ENCODE assay signal across 8 cellular contexts in the genomic region with DNA sequence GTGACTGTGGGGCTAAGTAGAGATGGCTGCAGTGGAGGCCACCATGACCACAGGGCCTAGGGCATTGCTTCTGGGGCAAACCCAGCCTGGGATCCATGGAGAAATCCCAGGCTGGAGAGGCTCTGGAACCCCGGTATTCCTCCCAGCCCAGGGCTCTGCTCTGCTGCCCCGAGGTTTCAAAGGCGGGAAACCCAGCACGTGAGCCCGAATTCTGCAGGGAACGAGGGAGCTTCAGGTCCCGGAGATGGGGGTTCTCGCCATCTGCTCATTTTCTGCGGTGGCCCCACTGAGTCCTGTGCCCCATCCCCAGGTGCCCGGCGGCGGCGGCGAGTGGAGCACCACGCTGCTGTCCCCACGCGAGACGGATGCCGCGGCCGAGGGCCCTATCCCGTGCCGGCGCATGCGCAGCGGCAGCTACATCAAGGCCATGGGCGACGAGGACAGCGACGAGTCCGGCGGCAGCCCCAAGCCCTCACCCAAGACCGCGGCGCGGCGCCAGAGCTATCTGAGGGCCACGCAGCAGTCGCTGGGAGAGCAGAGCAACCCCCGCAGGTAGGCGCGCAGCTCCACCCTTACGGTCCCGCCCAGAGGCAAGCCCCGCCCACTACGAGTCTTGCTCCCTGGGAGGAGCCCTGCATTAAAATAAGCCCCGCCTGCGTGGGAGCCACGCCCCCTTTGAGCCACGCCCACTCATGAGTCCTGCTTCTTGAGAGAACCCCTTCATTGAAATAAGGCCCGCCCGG.
A peak's percentile ranks its signal among the peaks of the same experiment; 100 is the strongest.
DNase-seq lines count a peak whose midpoint lies in the region; ATAC-seq and TF ChIP-seq lines count a peak whose summit lies in the region.

No MANE protein-coding gene starts in this region.

- H3K9me3 ChIP-seq in HAP-1 (no peaks in the 10 kb centered on the region), parathyroid adenoma (ENCODE audit: control insufficient read depth, low read length) (no peaks in the 10 kb centered on the region), tibial artery (no peaks in the 10 kb centered on the region)

- CTCF ChIA-PET in RWPE1 (lab: Yijun Ruan, JAX), result interaction anchor here (0.5 to 5.9 kb wide), 11 partner anchors 10 to 415 kb away, joined by 3 to 100 read pairs (median 4); partner anchors contain the start of gene RAB5IF

- in situ Hi-C loops in HAP-1 (cut with MboI; ENCODE audit: low sequenced_read_pairs), result loop anchor here (25.0 kb wide), 1 partner anchor 449 kb away; no protein-coding TSS in a partner anchor

- H3K27me3 ChIP-seq in HAP-1 (ENCODE audit: low read depth) (no peaks in the 10 kb centered on the region), parathyroid adenoma (ENCODE audit: control insufficient read depth, insufficient read depth, low read length) (no peaks in the 10 kb centered on the region), tibial artery (peaks cover 0 to 36% of the 10 kb centered on the region in 2 donors)

- H2AFZ ChIP-seq in parathyroid adenoma, result peak overlapping the region; percentile 74

- H3K4me1 ChIP-seq in HAP-1 (peaks cover 6% of the 10 kb centered on the region), parathyroid adenoma (no peaks in the 10 kb centered on the region), tibial artery (peaks cover 0 to 10% (median 6%) of the 10 kb centered on the region in 4 donors)

- POLR2A ChIA-PET in RWPE1 (lab: Yijun Ruan, JAX; ENCODE audit: low non-redundant PET), result no interaction called here

- H3K36me3 ChIP-seq in HAP-1 (replicated peaks), result no peaks in the 10 kb centered on the region
- H3K36me3 ChIP-seq in parathyroid adenoma (ENCODE audit: control insufficient read depth, insufficient read depth, low read length), result no peaks in the 10 kb centered on the region
- H3K36me3 ChIP-seq in tibial artery, result no peaks in the 10 kb centered on the region

- ATAC-seq in GM19455 (IDR thresholded peaks at IDR 0.05; ENCODE audit: unreplicated experiment) (no peak), HG02870 (IDR thresholded peaks at IDR 0.05; ENCODE audit: unreplicated experiment) (no peak)

- DNase-seq in HAP-1 (ENCODE audit: low spot score in 2 of 2), result peak; percentile 48 to 93
- peak; percentile 95 for DNase-seq in RWPE1 (ENCODE audit: low spot score)
- DNase-seq in activated gamma-delta T cell treated with anti-CD3 and anti-CD28 coated beads, Interleukin-2, amount 50 U/mL, for 16 hours (ENCODE audit: low read depth), result peak; percentile 70
- DNase-seq in glomerular visceral epithelial cell (ENCODE audit: extremely low spot score), result peak; percentile 47
- peak; percentile 43 to 75 for DNase-seq in tibial artery

- TF ChIP-seq CTCF in RWPE1 (conservative IDR thresholded peaks at IDR 0.05; ENCODE audit: low read depth) (no peak), parathyroid adenoma (IDR thresholded peaks at IDR 0.05) (no peak), tibial artery (IDR thresholded peaks at IDR 0.05) (no peak)

- H3K27ac ChIP-seq in RWPE1, result no peak overlapping the region
- H3K27ac ChIP-seq in parathyroid adenoma, result no peak overlapping the region
- no peak overlapping the region for H3K27ac ChIP-seq in tibial artery

- H3K9ac ChIP-seq in parathyroid adenoma, result no peak overlapping the region

- intact Hi-C loops in tibial artery (cut with DNase I; ENCODE audit: low total_unique reads), result loop anchor here (5.0 kb wide), 1 partner anchor 234 kb away; no protein-coding TSS in a partner anchor

- H3K4me3 ChIP-seq in HAP-1 (no peak overlapping the region), parathyroid adenoma (ENCODE audit: low read depth, low read length) (no peak overlapping the region), tibial artery (peak overlapping the region; percentile 40 to 51)

- no peaks in the 10 kb centered on the region for H3K79me2 ChIP-seq in parathyroid adenoma

- H3K4me2 ChIP-seq in parathyroid adenoma (ENCODE audit: low read length), result peak overlapping the region; percentile 25

Comparison
In these comparisons a context has a peak if more than half of its experiments do, and no peak if none do; other contexts are left out.
1. H3K4me3 ChIP-seq: peak in tibial artery (2 of 2); none in HAP-1 (single experiment) and parathyroid adenoma (single experiment).
2. Peak in every context shown above with its lines, with median percentiles within 50 percentile points of each other: DNase-seq.